In genomic region chr16:69384974-69385373, GRCh38 we compare ENCODE assay signal across 8 cellular contexts. TPM values are rescaled to one million over a fixed set of nuclear protein-coding genes. Genes with fewer than 3 reads are reported as not detected.
A peak's percentile ranks its signal among the peaks of the same experiment; 100 is the strongest.
DNase-seq lines count a peak whose midpoint lies in the region; TF ChIP-seq lines count a peak whose summit lies in the region.

No MANE protein-coding gene starts in this region.

- H3K27ac ChIP-seq in angular gyrus (ENCODE audit: low read depth, low read length) (peak overlapping the region; percentile 73), liver (ENCODE audit: low read depth in 1 of 2, low read length in 2 of 2) (peak overlapping the region; percentile 58 to 82), thymus (ENCODE audit: low read depth) (peak overlapping the region; percentile 97)

- DNase-seq in activated CD4-positive, alpha-beta T cell treated with anti-CD3 and anti-CD28 coated beads, Interleukin-2, amount 10 ng/mL, durations not matched to agents 24 days and 14 days: no peak
- no peak for DNase-seq in activated CD4-positive, alpha-beta T cell treated with anti-CD3 and anti-CD28 coated beads, Interleukin-2, amount 50 U/mL, for 4 hours
- no peak for DNase-seq in activated CD4-positive, CD25-positive, alpha-beta regulatory T cell treated with anti-CD3 and anti-CD28 coated beads, Interleukin-2, amount 50 U/mL, for 72 hours
- DNase-seq in kidney glomerular epithelial cell (lab: John Stamatoyannopoulos, UW) (no peak), KG1 (lab: John Stamatoyannopoulos, UW) (no peak)

- H3K4me1 Mint-ChIP-seq in activated CD4-positive, alpha-beta T cell treated with anti-CD3 and anti-CD28 coated beads, Interleukin-2, amount 10 ng/mL, durations not matched to agents 24 days and 14 days: peaks cover 21% of the 10 kb centered on the region

- H3K27ac Mint-ChIP-seq in activated CD4-positive, alpha-beta T cell treated with anti-CD3 and anti-CD28 coated beads, Interleukin-2, amount 10 ng/mL, durations not matched to agents 24 days and 14 days: peak overlapping the region; percentile 96

- H3K36me3 Mint-ChIP-seq in activated CD4-positive, alpha-beta T cell treated with anti-CD3 and anti-CD28 coated beads, Interleukin-2, amount 10 ng/mL, durations not matched to agents 24 days and 14 days (ENCODE audit: low read depth): peaks cover 39% of the 10 kb centered on the region

- peaks cover 0 to 10% (median 3%) of the 10 kb centered on the region in 4 donors for H3K4me1 ChIP-seq in liver (ENCODE audit: control insufficient read depth in 4 of 4, insufficient read depth in 4 of 4, low read length in 3 of 4)
- H3K4me1 ChIP-seq in thymus (ENCODE audit: control insufficient read depth, insufficient read depth, low read length): peaks cover 4% of the 10 kb centered on the region

- H3K9me3 Mint-ChIP-seq in activated CD4-positive, alpha-beta T cell treated with anti-CD3 and anti-CD28 coated beads, Interleukin-2, amount 10 ng/mL, durations not matched to agents 24 days and 14 days: no peaks in the 10 kb centered on the region

- H3K36me3 ChIP-seq in liver (ENCODE audit: control insufficient read depth in 4 of 4, insufficient read depth in 3 of 4, low read depth in 1 of 4, low read length in 3 of 4): peaks cover 3 to 23% (median 16%) of the 10 kb centered on the region in 4 donors
- peaks cover 20% of the 10 kb centered on the region for H3K36me3 ChIP-seq in thymus (ENCODE audit: control insufficient read depth, insufficient read depth)

- H3K27me3 ChIP-seq in liver (ENCODE audit: control insufficient read depth in 4 of 4, insufficient read depth in 4 of 4, low read length in 3 of 4) (no peaks in the 10 kb centered on the region), thymus (ENCODE audit: control insufficient read depth, insufficient read depth) (no peaks in the 10 kb centered on the region)

- H3K4me3 Mint-ChIP-seq in activated CD4-positive, alpha-beta T cell treated with anti-CD3 and anti-CD28 coated beads, Interleukin-2, amount 10 ng/mL, durations not matched to agents 24 days and 14 days: peak overlapping the region; percentile 92

- no peaks in the 10 kb centered on the region for H3K27me3 Mint-ChIP-seq in activated CD4-positive, alpha-beta T cell treated with anti-CD3 and anti-CD28 coated beads, Interleukin-2, amount 10 ng/mL, durations not matched to agents 24 days and 14 days

- TF ChIP-seq CTCF in liver (IDR thresholded peaks at IDR 0.05; ENCODE audit: low read depth, low read length, missing input control): no peak

- peak overlapping the region; percentile 89 to 91 for H3K9ac ChIP-seq in liver (ENCODE audit: low read depth in 1 of 2, low read length in 2 of 2)

- no peaks in the 10 kb centered on the region for H3K9me3 ChIP-seq in liver (ENCODE audit: control insufficient read depth in 4 of 4, low read length in 3 of 4)
- no peaks in the 10 kb centered on the region for H3K9me3 ChIP-seq in thymus (ENCODE audit: control insufficient read depth)

- intact Hi-C loops in activated CD4-positive, alpha-beta T cell treated with anti-CD3 and anti-CD28 coated beads, Interleukin-2, amount 10 ng/mL, durations not matched to agents 24 days and 14 days (cut with micrococcal nuclease): loop anchor here (1.0 to 10.0 kb wide), 6 partner anchors 39 to 960 kb away; partner anchors contain the start of genes COG8, CYB5B, DDX19A and NIP7

- TF ChIP-seq RAD21 in liver (IDR thresholded peaks at IDR 0.05): no peak

- WGBS in liver: 5% methylated on average over 6 of the region's 6 CpGs
- 12% methylated on average over 6 of the region's 6 CpGs for WGBS in thymus

- H3K4me3 ChIP-seq in liver (ENCODE audit: low read depth in 1 of 3, low read length in 3 of 3): peak overlapping the region; percentile 80 to 94 (median 83)
- H3K4me3 ChIP-seq in thymus (ENCODE audit: low read length): peak overlapping the region; percentile 95

TF ChIP-seq in liver, 16 proteins besides CTCF, POLR2A, EP300 and RAD21:
- no peak for TF ChIP-seq FOXA2 (IDR thresholded peaks at IDR 0.05)
- no peak for TF ChIP-seq HNF4A (conservative IDR thresholded peaks at IDR 0.05)
- no peak for TF ChIP-seq GABPA (IDR thresholded peaks at IDR 0.05 in 1 of 2, conservative IDR thresholded peaks at IDR 0.05 in 1 of 2)
- no peak for TF ChIP-seq MAX (IDR thresholded peaks at IDR 0.05)
- TF ChIP-seq JUND (IDR thresholded peaks at IDR 0.05): no peak
- TF ChIP-seq YY1 (IDR thresholded peaks at IDR 0.05): no peak
- no peak for TF ChIP-seq NR2F2 (IDR thresholded peaks at IDR 0.05)
- no peak for TF ChIP-seq FOXA1 (IDR thresholded peaks at IDR 0.05)
- no peak for TF ChIP-seq EGR1 (IDR thresholded peaks at IDR 0.05; ENCODE audit: low read depth in 2 of 2)
- TF ChIP-seq RXRA (IDR thresholded peaks at IDR 0.05): no peak
- no peak for TF ChIP-seq SP1 (IDR thresholded peaks at IDR 0.05)
- TF ChIP-seq ATF3 (IDR thresholded peaks at IDR 0.05): no peak

RNA-seq across cellular contexts. Expression of gene TERF2, which starts 0.8 kb away (rescaled TPM):
- 58.3 and 71.1 TPM in 2 replicates for total RNA-seq in activated CD4-positive, alpha-beta T cell treated with anti-CD3 and anti-CD28 coated beads, Interleukin-2, amount 10 ng/mL, durations not matched to agents 24 days and 14 days
- 10 to 100 TPM in 1 of 2 donors, 1 to 10 TPM in 1; 8.5 to 11.3 TPM for total RNA-seq in liver
- polyA plus RNA-seq in liver: 1 to 10 TPM; 5.2 to 7.7 TPM
- polyA plus RNA-seq in thymus: 16.0 TPM

RNA-seq across cellular contexts. Expression of gene TMED6, which starts 33.4 kb away (rescaled TPM):
- 1.6 and 1.7 TPM in 2 replicates for total RNA-seq in activated CD4-positive, alpha-beta T cell treated with anti-CD3 and anti-CD28 coated beads, Interleukin-2, amount 10 ng/mL, durations not matched to agents 24 days and 14 days
- 10 to 100 TPM; 10.6 to 46.2 TPM for total RNA-seq in liver
- polyA plus RNA-seq in liver (10 to 100 TPM in 1 of 2 donors, under 1 TPM in 1; 0.18 to 11.4 TPM), thymus (1.2 TPM)

RNA-seq across cellular contexts. Expression of gene CYB5B, which starts 39.4 kb away (rescaled TPM):
- total RNA-seq in activated CD4-positive, alpha-beta T cell treated with anti-CD3 and anti-CD28 coated beads, Interleukin-2, amount 10 ng/mL, durations not matched to agents 24 days and 14 days: 154 and 166 TPM in 2 replicates
- 10 to 100 TPM; 50.8 to 86.3 TPM for total RNA-seq in liver
- polyA plus RNA-seq in liver (10 to 100 TPM; 38.7 to 40.8 TPM), thymus (64.8 TPM)

RNA-seq across cellular contexts. Expression of gene NIP7, which starts 45.4 kb away (rescaled TPM):
- total RNA-seq in activated CD4-positive, alpha-beta T cell treated with anti-CD3 and anti-CD28 coated beads, Interleukin-2, amount 10 ng/mL, durations not matched to agents 24 days and 14 days: 81.2 and 84.8 TPM in 2 replicates
- 10 to 100 TPM; 11.7 to 14.0 TPM for total RNA-seq in liver
- 10 to 100 TPM in 1 of 2 donors, 1 to 10 TPM in 1; 7.4 to 10.5 TPM for polyA plus RNA-seq in liver
- 23.5 TPM for polyA plus RNA-seq in thymus

RNA-seq across cellular contexts. Expression of gene COG8, which starts 45.6 kb away (rescaled TPM):
- total RNA-seq in activated CD4-positive, alpha-beta T cell treated with anti-CD3 and anti-CD28 coated beads, Interleukin-2, amount 10 ng/mL, durations not matched to agents 24 days and 14 days: 44.1 and 44.6 TPM in 2 replicates
- total RNA-seq in liver: 10 to 100 TPM; 28.8 to 37.4 TPM
- 10 to 100 TPM; 11.2 to 19.6 TPM for polyA plus RNA-seq in liver
- 20.5 TPM for polyA plus RNA-seq in thymus
